24 cellular contexts compared by ENCODE assay signal in the genomic region with DNA sequence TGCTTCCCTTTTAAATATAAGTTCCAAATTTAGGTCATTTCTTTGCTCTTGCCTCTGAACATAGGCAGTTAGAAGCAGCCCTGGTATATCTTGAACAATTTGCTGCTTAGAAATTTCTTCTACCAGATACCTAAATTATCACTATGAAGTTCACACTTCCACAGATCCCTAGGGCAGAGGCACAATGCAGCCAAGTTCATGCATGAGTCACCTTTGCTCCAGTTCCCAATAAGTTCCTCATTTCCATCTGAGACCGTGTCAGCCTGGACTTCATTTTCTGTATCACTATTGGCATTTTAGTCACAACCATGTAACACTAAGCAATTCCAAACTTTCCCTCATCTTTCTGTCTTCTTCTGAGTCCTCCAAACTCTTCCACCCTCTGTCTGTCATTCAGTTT.
DNase-seq lines count a peak whose midpoint lies in the region; ATAC-seq and TF ChIP-seq lines count a peak whose summit lies in the region.
"Had no signal": no experiment of that assay in that cellular context is flagged by ENCODE, and none has a peak within 500 bp of the region (broad histone marks: within the 10 kb centered on the region; RNA-seq: fewer than 3 reads in every experiment).

No MANE protein-coding gene starts in this region.

- peak; percentile 39 to 52 for ATAC-seq in stimulated activated naive B cell treated with anti-CD40 and anti-IgM and Interleukin-4, amounts not matched to agents 10 μg/mL and 1 μg/mL and 100 μg/mL, for 72 hours (replicated peaks)
- ATAC-seq: activated naive CD4-positive, alpha-beta T cell treated with anti-CD3 and anti-CD28 coated beads, Interleukin-2, amount 50 U/mL, for 72 hours; activated T-cell treated with anti-CD3 and anti-CD28 coated beads, Interleukin-2, amount 50 U/mL, for 72 hours; GM12878; naive thymus-derived CD8-positive, alpha-beta T cell had no signal

- peaks cover 65% of the 10 kb centered on the region for H3K4me1 ChIP-seq in OCI-LY1 (ENCODE audit: insufficient read depth, low read length, severe bottlenecking)

- H3K27me3 Mint-ChIP-seq in stimulated activated naive B cell treated with anti-CD40 and anti-IgM and Interleukin-4, amounts not matched to agents 10 μg/mL and 1 μg/mL and 100 μg/mL, for 72 hours = no peaks in the 10 kb centered on the region

- peak overlapping the region; percentile 87 for H3K27ac ChIP-seq in OCI-LY1 (ENCODE audit: low read depth, low read length, poor library complexity, severe bottlenecking)
- H3K27ac ChIP-seq: C4-2B, ovary had no signal

- no peaks in the 10 kb centered on the region for H3K9me2 ChIP-seq in OCI-LY1 (ENCODE audit: low read depth, low read length)

- no peaks in the 10 kb centered on the region for H3K36me3 Mint-ChIP-seq in stimulated activated naive B cell treated with anti-CD40 and anti-IgM and Interleukin-4, amounts not matched to agents 10 μg/mL and 1 μg/mL and 100 μg/mL, for 72 hours
- H3K36me3 Mint-ChIP-seq: activated naive CD4-positive, alpha-beta T cell treated with anti-CD3 and anti-CD28 coated beads, Interleukin-2, amount 50 U/mL, for 72 hours; memory B cell had no signal

- no peaks in the 10 kb centered on the region for H3K79me2 ChIP-seq in OCI-LY1 (ENCODE audit: insufficient read depth, low read length)

- DNase-seq in SIG-M5 treated with dmso at 0.1 percent for 504 hours (lab: John Stamatoyannopoulos, UW; ENCODE audit: unreplicated experiment) (peak; percentile 21), SIG-M5 (lab: John Stamatoyannopoulos, UW) (no peak), fibroblast of mammary gland (ENCODE audit: low read depth) (peak; percentile 30), GM19240 (ENCODE audit: insufficient read length, low spot score) (no peak), NCI-H345 (lab: John Stamatoyannopoulos, UW) (no peak), NCI-H774 (lab: John Stamatoyannopoulos, UW) (no peak)
- DNase-seq in stimulated activated naive B cell treated with anti-CD40 and anti-IgM and Interleukin-4, amounts not matched to agents 10 μg/mL and 1 μg/mL and 100 μg/mL, for 72 hours = no peak
- DNase-seq: 8988T; activated CD4-positive, CD25-positive, alpha-beta regulatory T cell; activated CD8-positive, alpha-beta memory T cell treated with anti-CD3 and anti-CD28 coated beads for 24 hours; activated T-cell treated with anti-CD3 and anti-CD28 coated beads, Interleukin-2, amount 50 U/mL, for 72 hours; DMS 273 treated with DMSO at 0.1 percent for 48 hours; foreskin melanocyte; kidney; naive thymus-derived CD8-positive, alpha-beta T cell; NCI-H2107; NCI-H526; ovary; T-helper 9 cell had no signal

- H3F3A ChIP-seq in OCI-LY1 (ENCODE audit: insufficient read depth, low read length) = no peaks in the 10 kb centered on the region

- no peak overlapping the region for H2AFZ ChIP-seq in OCI-LY1 (ENCODE audit: low read length)

- H3K27me3 ChIP-seq in OCI-LY1 (ENCODE audit: insufficient read depth, low read length) = no peaks in the 10 kb centered on the region
- H3K27me3 ChIP-seq: ovary had no signal

- no peak overlapping the region for H3K9ac ChIP-seq in OCI-LY1 (ENCODE audit: low read length)

- peaks cover 6 to 31% of the 10 kb centered on the region in 2 donors for H3K4me1 Mint-ChIP-seq in stimulated activated naive B cell treated with anti-CD40 and anti-IgM and Interleukin-4, amounts not matched to agents 10 μg/mL and 1 μg/mL and 100 μg/mL, for 72 hours
- H3K4me1 Mint-ChIP-seq: memory B cell had no signal

- no peak for TF ChIP-seq CTCF in OCI-LY1 (IDR thresholded peaks at IDR 0.05; ENCODE audit: low read length)
- no peak for TF ChIP-seq CTCF in fibroblast of mammary gland (conservative IDR thresholded peaks at IDR 0.05; ENCODE audit: control insufficient read depth, insufficient read depth, low read depth, low read length)

- H3K4me3 ChIP-seq in OCI-LY1 (ENCODE audit: low read depth, low read length, poor library complexity, severe bottlenecking) (no peak overlapping the region), fibroblast of mammary gland (ENCODE audit: control insufficient read depth, low read depth, low read length) (no peak overlapping the region)
- H3K4me3 ChIP-seq: GM12878, ovary had no signal

- H3K36me3 ChIP-seq in OCI-LY1 (ENCODE audit: insufficient read depth, low read length) = peaks cover 4% of the 10 kb centered on the region; the same call in 1 of the 2 replicates
- H3K36me3 ChIP-seq: ovary had no signal

- no peaks in the 10 kb centered on the region for H4K20me1 ChIP-seq in OCI-LY1 (ENCODE audit: insufficient read depth, low read length)

- peak overlapping the region; percentile 20; the same call in 1 of the 2 replicates for H3K4me2 ChIP-seq in OCI-LY1 (ENCODE audit: low read length)

- H3K27ac Mint-ChIP-seq in stimulated activated naive B cell treated with anti-CD40 and anti-IgM and Interleukin-4, amounts not matched to agents 10 μg/mL and 1 μg/mL and 100 μg/mL, for 72 hours = no peak overlapping the region
- H3K27ac Mint-ChIP-seq: activated naive CD4-positive, alpha-beta T cell treated with anti-CD3 and anti-CD28 coated beads, Interleukin-2, amount 50 U/mL, for 72 hours; activated T-cell treated with anti-CD3 and anti-CD28 coated beads, Interleukin-2, amount 50 U/mL, for 72 hours; memory B cell; naive thymus-derived CD8-positive, alpha-beta T cell had no signal

- H3K9me3 ChIP-seq in OCI-LY1 (ENCODE audit: low read length) = no peaks in the 10 kb centered on the region
- H3K9me3 ChIP-seq: ovary had no signal

- H3K4me3 Mint-ChIP-seq in stimulated activated naive B cell treated with anti-CD40 and anti-IgM and Interleukin-4, amounts not matched to agents 10 μg/mL and 1 μg/mL and 100 μg/mL, for 72 hours = no peak overlapping the region
- H3K4me3 Mint-ChIP-seq: activated T-cell treated with anti-CD3 and anti-CD28 coated beads, Interleukin-2, amount 50 U/mL, for 72 hours; memory B cell; naive thymus-derived CD8-positive, alpha-beta T cell had no signal

- peaks cover 2 to 4% of the 10 kb centered on the region in 2 donors for H3K9me3 Mint-ChIP-seq in stimulated activated naive B cell treated with anti-CD40 and anti-IgM and Interleukin-4, amounts not matched to agents 10 μg/mL and 1 μg/mL and 100 μg/mL, for 72 hours

Comparison
In these comparisons a context has a peak if more than half of its experiments do, and no peak if none do; other contexts are left out.
1. DNase-seq: peak in SIG-M5 treated with dmso at 0.1 percent for 504 hours (single experiment) and fibroblast of mammary gland (single experiment); none in SIG-M5 (single experiment), stimulated activated naive B cell treated with anti-CD40 and anti-IgM and Interleukin-4, amounts not matched to agents 10 μg/mL and 1 μg/mL and 100 μg/mL, for 72 hours (single experiment), GM19240 (single experiment), NCI-H345 (single experiment) and NCI-H774 (single experiment).